ENCODE assay signal across 1 cellular context in genomic region chr17:38617967-38618760, GRCh38.
TF ChIP-seq lines count a peak whose summit lies in the region.

No MANE protein-coding gene starts in this region.

TF ChIP-seq in HepG2, 621 proteins besides CTCF, POLR2A, EP300 and RAD21 (continued from another document and continues in another):
- TF ChIP-seq IRX3 (CRISPR knock-in tag; IDR thresholded peaks at IDR 0.05; ENCODE audit: borderline replicate concordance, low read depth): 0 out of 2 replicates have a peak, but pooled peaks have one; percentile 61
- TF ChIP-seq TBP (CRISPR knock-in tag; IDR thresholded peaks at IDR 0.05): no peak
- no peak for TF ChIP-seq MAF1 (CRISPR knock-in tag; IDR thresholded peaks at IDR 0.05; ENCODE audit: borderline replicate concordance)
- TF ChIP-seq CBFB (CRISPR knock-in tag; IDR thresholded peaks at IDR 0.05): no peak
- TF ChIP-seq NR2F2 (IDR thresholded peaks at IDR 0.05; ENCODE audit: borderline replicate concordance, low read depth): peak; percentile 65; the same call in 1 of the 2 replicates
- TF ChIP-seq, protein P1, sequence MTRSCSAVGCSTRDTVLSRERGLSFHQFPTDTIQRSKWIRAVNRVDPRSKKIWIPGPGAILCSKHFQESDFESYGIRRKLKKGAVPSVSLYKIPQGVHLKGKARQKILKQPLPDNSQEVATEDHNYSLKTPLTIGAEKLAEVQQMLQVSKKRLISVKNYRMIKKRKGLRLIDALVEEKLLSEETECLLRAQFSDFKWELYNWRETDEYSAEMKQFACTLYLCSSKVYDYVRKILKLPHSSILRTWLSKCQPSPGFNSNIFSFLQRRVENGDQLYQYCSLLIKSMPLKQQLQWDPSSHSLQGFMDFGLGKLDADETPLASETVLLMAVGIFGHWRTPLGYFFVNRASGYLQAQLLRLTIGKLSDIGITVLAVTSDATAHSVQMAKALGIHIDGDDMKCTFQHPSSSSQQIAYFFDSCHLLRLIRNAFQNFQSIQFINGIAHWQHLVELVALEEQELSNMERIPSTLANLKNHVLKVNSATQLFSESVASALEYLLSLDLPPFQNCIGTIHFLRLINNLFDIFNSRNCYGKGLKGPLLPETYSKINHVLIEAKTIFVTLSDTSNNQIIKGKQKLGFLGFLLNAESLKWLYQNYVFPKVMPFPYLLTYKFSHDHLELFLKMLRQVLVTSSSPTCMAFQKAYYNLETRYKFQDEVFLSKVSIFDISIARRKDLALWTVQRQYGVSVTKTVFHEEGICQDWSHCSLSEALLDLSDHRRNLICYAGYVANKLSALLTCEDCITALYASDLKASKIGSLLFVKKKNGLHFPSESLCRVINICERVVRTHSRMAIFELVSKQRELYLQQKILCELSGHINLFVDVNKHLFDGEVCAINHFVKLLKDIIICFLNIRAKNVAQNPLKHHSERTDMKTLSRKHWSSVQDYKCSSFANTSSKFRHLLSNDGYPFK (CRISPR knock-in tag; IDR thresholded peaks at IDR 0.05; ENCODE audit: borderline replicate concordance): 0 out of 2 replicates have a peak, but pooled peaks have one; percentile 14
- no peak for TF ChIP-seq JARID2 (CRISPR knock-in tag; IDR thresholded peaks at IDR 0.05; ENCODE audit: insufficient replicate concordance)
- TF ChIP-seq KDM1A (CRISPR knock-in tag; IDR thresholded peaks at IDR 0.05): no peak
- TF ChIP-seq ZNF205 (CRISPR knock-in tag; IDR thresholded peaks at IDR 0.05): no peak
- TF ChIP-seq ZFAT (CRISPR knock-in tag; conservative IDR thresholded peaks at IDR 0.05): no peak
- no peak for TF ChIP-seq ZNF543 (CRISPR knock-in tag; IDR thresholded peaks at IDR 0.05)
- no peak; the same call in 1 of the 2 replicates for TF ChIP-seq TOE1 (CRISPR knock-in tag; IDR thresholded peaks at IDR 0.05)
- TF ChIP-seq DRAP1 (CRISPR knock-in tag; IDR thresholded peaks at IDR 0.05): no peak; the same call in 1 of the 2 replicates
- TF ChIP-seq, protein P2, sequence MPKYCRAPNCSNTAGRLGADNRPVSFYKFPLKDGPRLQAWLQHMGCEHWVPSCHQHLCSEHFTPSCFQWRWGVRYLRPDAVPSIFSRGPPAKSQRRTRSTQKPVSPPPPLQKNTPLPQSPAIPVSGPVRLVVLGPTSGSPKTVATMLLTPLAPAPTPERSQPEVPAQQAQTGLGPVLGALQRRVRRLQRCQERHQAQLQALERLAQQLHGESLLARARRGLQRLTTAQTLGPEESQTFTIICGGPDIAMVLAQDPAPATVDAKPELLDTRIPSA (CRISPR knock-in tag; IDR thresholded peaks at IDR 0.05; ENCODE audit: borderline replicate concordance): peak; percentile 46; the same call in 1 of the 2 replicates
- TF ChIP-seq, protein P3, sequence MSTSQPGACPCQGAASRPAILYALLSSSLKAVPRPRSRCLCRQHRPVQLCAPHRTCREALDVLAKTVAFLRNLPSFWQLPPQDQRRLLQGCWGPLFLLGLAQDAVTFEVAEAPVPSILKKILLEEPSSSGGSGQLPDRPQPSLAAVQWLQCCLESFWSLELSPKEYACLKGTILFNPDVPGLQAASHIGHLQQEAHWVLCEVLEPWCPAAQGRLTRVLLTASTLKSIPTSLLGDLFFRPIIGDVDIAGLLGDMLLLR (CRISPR knock-in tag; IDR thresholded peaks at IDR 0.05): no peak
- TF ChIP-seq SP4 (CRISPR knock-in tag; IDR thresholded peaks at IDR 0.05): no peak
- TF ChIP-seq ZNF121 (CRISPR knock-in tag; IDR thresholded peaks at IDR 0.05): peak; percentile 72
- TF ChIP-seq ZNF703 (CRISPR knock-in tag; IDR thresholded peaks at IDR 0.05; ENCODE audit: borderline replicate concordance): no peak
- no peak for TF ChIP-seq ZNF101 (CRISPR knock-in tag; IDR thresholded peaks at IDR 0.05; ENCODE audit: borderline replicate concordance, low read depth)
- no peak for TF ChIP-seq PHB2 (IDR thresholded peaks at IDR 0.05; ENCODE audit: partially characterized antibody)
- TF ChIP-seq HBP1 (CRISPR knock-in tag; IDR thresholded peaks at IDR 0.05; ENCODE audit: low read depth): no peak
- TF ChIP-seq CENPX (CRISPR knock-in tag; IDR thresholded peaks at IDR 0.05): no peak
- TF ChIP-seq FOSL2 (CRISPR knock-in tag; IDR thresholded peaks at IDR 0.05): peak; percentile 33; the same call in 1 of the 2 replicates
- TF ChIP-seq IKZF5 (CRISPR knock-in tag; IDR thresholded peaks at IDR 0.05): peak; percentile 91
- no peak for TF ChIP-seq EZH2 (conservative IDR thresholded peaks at IDR 0.05; ENCODE audit: low read depth, low read length)
- TF ChIP-seq TAF1 (CRISPR knock-in tag; IDR thresholded peaks at IDR 0.05): no peak
- no peak for TF ChIP-seq MZF1 (CRISPR knock-in tag; IDR thresholded peaks at IDR 0.05; ENCODE audit: borderline replicate concordance)
- no peak for TF ChIP-seq ZNF775 (CRISPR knock-in tag; IDR thresholded peaks at IDR 0.05; ENCODE audit: borderline replicate concordance)
- no peak for TF ChIP-seq SUZ12 (IDR thresholded peaks at IDR 0.05; ENCODE audit: low read depth, low read length)
- TF ChIP-seq ETV6 (CRISPR knock-in tag; conservative IDR thresholded peaks at IDR 0.05): no peak
- TF ChIP-seq, protein P4, sequence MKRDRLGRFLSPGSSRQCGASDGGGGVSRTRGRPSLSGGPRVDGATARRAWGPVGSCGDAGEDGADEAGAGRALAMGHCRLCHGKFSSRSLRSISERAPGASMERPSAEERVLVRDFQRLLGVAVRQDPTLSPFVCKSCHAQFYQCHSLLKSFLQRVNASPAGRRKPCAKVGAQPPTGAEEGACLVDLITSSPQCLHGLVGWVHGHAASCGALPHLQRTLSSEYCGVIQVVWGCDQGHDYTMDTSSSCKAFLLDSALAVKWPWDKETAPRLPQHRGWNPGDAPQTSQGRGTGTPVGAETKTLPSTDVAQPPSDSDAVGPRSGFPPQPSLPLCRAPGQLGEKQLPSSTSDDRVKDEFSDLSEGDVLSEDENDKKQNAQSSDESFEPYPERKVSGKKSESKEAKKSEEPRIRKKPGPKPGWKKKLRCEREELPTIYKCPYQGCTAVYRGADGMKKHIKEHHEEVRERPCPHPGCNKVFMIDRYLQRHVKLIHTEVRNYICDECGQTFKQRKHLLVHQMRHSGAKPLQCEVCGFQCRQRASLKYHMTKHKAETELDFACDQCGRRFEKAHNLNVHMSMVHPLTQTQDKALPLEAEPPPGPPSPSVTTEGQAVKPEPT (CRISPR knock-in tag; IDR thresholded peaks at IDR 0.05; ENCODE audit: low read depth): 0 out of 2 replicates have a peak, but pooled peaks have one; percentile 22
- TF ChIP-seq MEF2D (CRISPR knock-in tag; IDR thresholded peaks at IDR 0.05): no peak; the same call in 1 of the 2 replicates
- no peak for TF ChIP-seq ZNF549 (CRISPR knock-in tag; IDR thresholded peaks at IDR 0.05)
- TF ChIP-seq ESRRA (CRISPR knock-in tag; IDR thresholded peaks at IDR 0.05; ENCODE audit: low read depth): peak; percentile 88
- TF ChIP-seq ZNF557 (CRISPR knock-in tag; IDR thresholded peaks at IDR 0.05): no peak
- no peak for TF ChIP-seq DNMT3B (CRISPR knock-in tag; conservative IDR thresholded peaks at IDR 0.05)
- TF ChIP-seq MXD4 (CRISPR knock-in tag; IDR thresholded peaks at IDR 0.05): no peak; the same call in 1 of the 2 replicates
- no peak for TF ChIP-seq ELF4 (CRISPR knock-in tag; IDR thresholded peaks at IDR 0.05; ENCODE audit: borderline replicate concordance)
- no peak for TF ChIP-seq ZNF33A (CRISPR knock-in tag; IDR thresholded peaks at IDR 0.05; ENCODE audit: borderline replicate concordance)
- 0 out of 2 replicates have a peak, but pooled peaks have one; percentile 43 for TF ChIP-seq ZNF749 (CRISPR knock-in tag; IDR thresholded peaks at IDR 0.05; ENCODE audit: borderline replicate concordance)
- TF ChIP-seq FOXM1 (CRISPR knock-in tag; IDR thresholded peaks at IDR 0.05): no peak
- no peak for TF ChIP-seq THAP11 (CRISPR knock-in tag; IDR thresholded peaks at IDR 0.05)
- TF ChIP-seq, protein P5, sequence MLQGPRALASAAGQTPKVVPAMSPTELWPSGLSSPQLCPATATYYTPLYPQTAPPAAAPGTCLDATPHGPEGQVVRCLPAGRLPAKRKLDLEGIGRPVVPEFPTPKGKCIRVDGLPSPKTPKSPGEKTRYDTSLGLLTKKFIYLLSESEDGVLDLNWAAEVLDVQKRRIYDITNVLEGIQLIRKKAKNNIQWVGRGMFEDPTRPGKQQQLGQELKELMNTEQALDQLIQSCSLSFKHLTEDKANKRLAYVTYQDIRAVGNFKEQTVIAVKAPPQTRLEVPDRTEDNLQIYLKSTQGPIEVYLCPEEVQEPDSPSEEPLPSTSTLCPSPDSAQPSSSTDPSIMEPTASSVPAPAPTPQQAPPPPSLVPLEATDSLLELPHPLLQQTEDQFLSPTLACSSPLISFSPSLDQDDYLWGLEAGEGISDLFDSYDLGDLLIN (CRISPR knock-in tag; IDR thresholded peaks at IDR 0.05; ENCODE audit: borderline replicate concordance): peak; percentile 62; the same call in 1 of the 2 replicates
- no peak for TF ChIP-seq NFRKB (IDR thresholded peaks at IDR 0.05)
- TF ChIP-seq TRIM24 (CRISPR knock-in tag; IDR thresholded peaks at IDR 0.05): no peak
- TF ChIP-seq HNF4G (IDR thresholded peaks at IDR 0.05; ENCODE audit: borderline replicate concordance, low read depth, low read length): no peak
- TF ChIP-seq HNF4G (CRISPR knock-in tag; IDR thresholded peaks at IDR 0.05; ENCODE audit: borderline replicate concordance, low read depth): peak; percentile 80; the same call in 1 of the 2 replicates
- no peak; the same call in 1 of the 2 replicates for TF ChIP-seq GMEB1 (CRISPR knock-in tag; IDR thresholded peaks at IDR 0.05; ENCODE audit: borderline replicate concordance)
- no peak for TF ChIP-seq ZSCAN12 (CRISPR knock-in tag; IDR thresholded peaks at IDR 0.05)
- TF ChIP-seq, protein P6, sequence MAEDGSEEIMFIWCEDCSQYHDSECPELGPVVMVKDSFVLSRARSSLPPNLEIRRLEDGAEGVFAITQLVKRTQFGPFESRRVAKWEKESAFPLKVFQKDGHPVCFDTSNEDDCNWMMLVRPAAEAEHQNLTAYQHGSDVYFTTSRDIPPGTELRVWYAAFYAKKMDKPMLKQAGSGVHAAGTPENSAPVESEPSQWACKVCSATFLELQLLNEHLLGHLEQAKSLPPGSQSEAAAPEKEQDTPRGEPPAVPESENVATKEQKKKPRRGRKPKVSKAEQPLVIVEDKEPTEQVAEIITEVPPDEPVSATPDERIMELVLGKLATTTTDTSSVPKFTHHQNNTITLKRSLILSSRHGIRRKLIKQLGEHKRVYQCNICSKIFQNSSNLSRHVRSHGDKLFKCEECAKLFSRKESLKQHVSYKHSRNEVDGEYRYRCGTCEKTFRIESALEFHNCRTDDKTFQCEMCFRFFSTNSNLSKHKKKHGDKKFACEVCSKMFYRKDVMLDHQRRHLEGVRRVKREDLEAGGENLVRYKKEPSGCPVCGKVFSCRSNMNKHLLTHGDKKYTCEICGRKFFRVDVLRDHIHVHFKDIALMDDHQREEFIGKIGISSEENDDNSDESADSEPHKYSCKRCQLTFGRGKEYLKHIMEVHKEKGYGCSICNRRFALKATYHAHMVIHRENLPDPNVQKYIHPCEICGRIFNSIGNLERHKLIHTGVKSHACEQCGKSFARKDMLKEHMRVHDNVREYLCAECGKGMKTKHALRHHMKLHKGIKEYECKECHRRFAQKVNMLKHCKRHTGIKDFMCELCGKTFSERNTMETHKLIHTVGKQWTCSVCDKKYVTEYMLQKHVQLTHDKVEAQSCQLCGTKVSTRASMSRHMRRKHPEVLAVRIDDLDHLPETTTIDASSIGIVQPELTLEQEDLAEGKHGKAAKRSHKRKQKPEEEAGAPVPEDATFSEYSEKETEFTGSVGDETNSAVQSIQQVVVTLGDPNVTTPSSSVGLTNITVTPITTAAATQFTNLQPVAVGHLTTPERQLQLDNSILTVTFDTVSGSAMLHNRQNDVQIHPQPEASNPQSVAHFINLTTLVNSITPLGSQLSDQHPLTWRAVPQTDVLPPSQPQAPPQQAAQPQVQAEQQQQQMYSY (CRISPR knock-in tag; IDR thresholded peaks at IDR 0.05): no peak
- TF ChIP-seq KLF12 (CRISPR knock-in tag; IDR thresholded peaks at IDR 0.05; ENCODE audit: borderline replicate concordance): no peak
- no peak for TF ChIP-seq ZNF383 (CRISPR knock-in tag; IDR thresholded peaks at IDR 0.05; ENCODE audit: borderline replicate concordance)
- no peak for TF ChIP-seq CC2D1A (CRISPR knock-in tag; IDR thresholded peaks at IDR 0.05)
